In the genomic region with DNA sequence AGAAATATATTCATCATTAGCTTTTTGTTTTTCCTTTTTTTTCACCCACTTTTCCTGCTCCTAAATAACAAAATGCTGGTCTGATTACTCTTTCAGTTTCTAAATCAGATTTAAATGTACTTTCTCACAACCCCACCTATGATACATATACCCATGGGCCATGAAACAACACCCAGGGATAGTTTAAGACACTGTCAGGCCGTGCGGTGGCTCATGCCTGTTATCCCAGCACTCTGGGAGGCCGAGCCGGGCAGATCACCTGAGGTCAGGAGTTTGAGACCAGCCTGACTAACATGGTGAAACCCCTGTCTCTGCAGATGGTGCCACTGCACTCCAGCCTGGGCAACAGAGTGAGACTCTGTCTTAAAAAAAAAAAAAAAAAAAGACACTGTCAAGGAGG, we compare ENCODE assay signal across 8 cellular contexts. TPM values are rescaled to one million over a fixed set of nuclear protein-coding genes. Genes with fewer than 3 reads are reported as not detected.
DNase-seq lines count a peak whose midpoint lies in the region; ATAC-seq and TF ChIP-seq lines count a peak whose summit lies in the region.
"Not testable (repeated sequence)": the region's sequence is repeated elsewhere in the genome, so short reads cannot be mapped to it uniquely, and the experiment has no call there.

No MANE protein-coding gene starts in this region.

- not testable (repeated sequence) for ATAC-seq in natural killer cell treated with Interleukin-12 subunit alpha and Interleukin-12 subunit beta and Interleukin-15 and Interleukin-18, amount 100 ng/mL, for 72 hours; stimulated activated naive B cell treated with anti-CD40 and anti-IgM and Interleukin-4, amounts not matched to agents 10 μg/mL and 1 μg/mL and 100 μg/mL, for 72 hours (replicated peaks)

- H3K36me3 ChIP-seq in right atrium auricular region: not testable (repeated sequence)

- H3K4me1 Mint-ChIP-seq in CD14-positive monocyte: peaks cover 80% of the 10 kb centered on the region
- H3K4me1 Mint-ChIP-seq in T-helper 2 cell treated with Interferon-gamma antibody and Interleukin-4, amounts not matched to agents 5 μg/mL and 100 μg/mL, for 36 hours (ENCODE audit: low read depth): peaks cover 41% of the 10 kb centered on the region
- peaks cover 51% of the 10 kb centered on the region for H3K4me1 Mint-ChIP-seq in activated T-helper 2 cell treated with anti-CD3 and anti-CD28 coated beads, Interferon-gamma antibody, Interleukin-2, Interleukin-4, amounts not matched to agents 10 μg/mL and 5 μg/mL and 100 μg/mL, durations not matched to agents 14 hours and 24 hours and 36 hours (ENCODE audit: low read depth)
- H3K4me1 Mint-ChIP-seq in natural killer cell treated with Interleukin-12 subunit alpha and Interleukin-12 subunit beta and Interleukin-15 and Interleukin-18, amount 100 ng/mL, for 72 hours (ENCODE audit: low read depth in 2 of 2): peaks cover 60 to 69% of the 10 kb centered on the region in 2 donors
- H3K4me1 Mint-ChIP-seq in stimulated activated naive B cell treated with anti-CD40 and anti-IgM and Interleukin-4, amounts not matched to agents 10 μg/mL and 1 μg/mL and 100 μg/mL, for 72 hours: peaks cover 29 to 67% of the 10 kb centered on the region in 2 donors

- peak overlapping the region in 5 of 7 donors; percentile 9 to 99 (median 41) for H3K27ac Mint-ChIP-seq in CD14-positive monocyte
- H3K27ac Mint-ChIP-seq in T-helper 2 cell treated with Interferon-gamma antibody and Interleukin-4, amounts not matched to agents 5 μg/mL and 100 μg/mL, for 36 hours; activated T-helper 2 cell treated with anti-CD3 and anti-CD28 coated beads, Interferon-gamma antibody, Interleukin-2, Interleukin-4, amounts not matched to agents 10 μg/mL and 5 μg/mL and 100 μg/mL, durations not matched to agents 14 hours and 24 hours and 36 hours: not testable (repeated sequence)
- H3K27ac Mint-ChIP-seq in natural killer cell treated with Interleukin-12 subunit alpha and Interleukin-12 subunit beta and Interleukin-15 and Interleukin-18, amount 100 ng/mL, for 72 hours: peak overlapping the region; percentile 23 to 54
- H3K27ac Mint-ChIP-seq in stimulated activated naive B cell treated with anti-CD40 and anti-IgM and Interleukin-4, amounts not matched to agents 10 μg/mL and 1 μg/mL and 100 μg/mL, for 72 hours: peak overlapping the region; percentile 80

- H3K4me3 Mint-ChIP-seq in CD14-positive monocyte: not testable (repeated sequence)
- H3K4me3 Mint-ChIP-seq in T-helper 2 cell treated with Interferon-gamma antibody and Interleukin-4, amounts not matched to agents 5 μg/mL and 100 μg/mL, for 36 hours: peak overlapping the region; percentile 25
- peak overlapping the region; percentile 6 for H3K4me3 Mint-ChIP-seq in activated T-helper 2 cell treated with anti-CD3 and anti-CD28 coated beads, Interferon-gamma antibody, Interleukin-2, Interleukin-4, amounts not matched to agents 10 μg/mL and 5 μg/mL and 100 μg/mL, durations not matched to agents 14 hours and 24 hours and 36 hours (ENCODE audit: low read depth)
- peak overlapping the region; percentile 54 for H3K4me3 Mint-ChIP-seq in natural killer cell treated with Interleukin-12 subunit alpha and Interleukin-12 subunit beta and Interleukin-15 and Interleukin-18, amount 100 ng/mL, for 72 hours
- H3K4me3 Mint-ChIP-seq in stimulated activated naive B cell treated with anti-CD40 and anti-IgM and Interleukin-4, amounts not matched to agents 10 μg/mL and 1 μg/mL and 100 μg/mL, for 72 hours: peak overlapping the region in 1 of 2 donors; percentile 72

- intact Hi-C loops in CD14-positive monocyte (cut with micrococcal nuclease): not testable (repeated sequence)
- intact Hi-C loops in activated T-helper 2 cell treated with anti-CD3 and anti-CD28 coated beads, Interferon-gamma antibody, Interleukin-2, Interleukin-4, amounts not matched to agents 10 μg/mL and 5 μg/mL and 100 μg/mL, durations not matched to agents 14 hours and 24 hours and 36 hours (cut with micrococcal nuclease): loop anchor here (2.0 kb wide), 1 partner anchor 31 kb away; a partner anchor contains a TSS
- intact Hi-C loops in dorsolateral prefrontal cortex (cut with DNase I): loop anchor here in 1 of 2 donors (2.0 to 10.0 kb wide), 2 partner anchors 31 to 405 kb away; a partner anchor contains a TSS

- not testable (repeated sequence) for DNase-seq in CD14-positive monocyte (ENCODE audit: low spot score); T-helper 2 cell treated with Interferon-gamma antibody and Interleukin-4, amounts not matched to agents 5 μg/mL and 100 μg/mL, for 36 hours (ENCODE audit: low spot score); activated T-helper 2 cell treated with anti-CD3 and anti-CD28 coated beads, Interferon-gamma antibody, Interleukin-2, Interleukin-4, amounts not matched to agents 10 μg/mL and 5 μg/mL and 100 μg/mL, durations not matched to agents 14 hours and 24 hours and 36 hours (ENCODE audit: low spot score); dorsolateral prefrontal cortex; right atrium auricular region (ENCODE audit: low spot score); natural killer cell treated with Interleukin-12 subunit alpha and Interleukin-12 subunit beta and Interleukin-15 and Interleukin-18, amount 100 ng/mL, for 72 hours (ENCODE audit: low spot score); stimulated activated naive B cell treated with anti-CD40 and anti-IgM and Interleukin-4, amounts not matched to agents 10 μg/mL and 1 μg/mL and 100 μg/mL, for 72 hours
- peak; percentile 12 for DNase-seq in NCI-H82 (lab: John Stamatoyannopoulos, UW)

- TF ChIP-seq CTCF in CD14-positive monocyte (IDR thresholded peaks at IDR 0.05); dorsolateral prefrontal cortex (IDR thresholded peaks at IDR 0.05 in 54 of 56, conservative IDR thresholded peaks at IDR 0.05 in 2 of 56; ENCODE audit: low read depth in 1 of 56, partially characterized antibody in 56 of 56); right atrium auricular region (IDR thresholded peaks at IDR 0.05): not testable (repeated sequence)

- not testable (repeated sequence) for H3K4me3 ChIP-seq in dorsolateral prefrontal cortex, right atrium auricular region

- peaks cover 16 to 28% of the 10 kb centered on the region in 2 donors for H3K36me3 Mint-ChIP-seq in CD14-positive monocyte
- H3K36me3 Mint-ChIP-seq in T-helper 2 cell treated with Interferon-gamma antibody and Interleukin-4, amounts not matched to agents 5 μg/mL and 100 μg/mL, for 36 hours (ENCODE audit: low read depth); activated T-helper 2 cell treated with anti-CD3 and anti-CD28 coated beads, Interferon-gamma antibody, Interleukin-2, Interleukin-4, amounts not matched to agents 10 μg/mL and 5 μg/mL and 100 μg/mL, durations not matched to agents 14 hours and 24 hours and 36 hours (ENCODE audit: low read depth); natural killer cell treated with Interleukin-12 subunit alpha and Interleukin-12 subunit beta and Interleukin-15 and Interleukin-18, amount 100 ng/mL, for 72 hours; stimulated activated naive B cell treated with anti-CD40 and anti-IgM and Interleukin-4, amounts not matched to agents 10 μg/mL and 1 μg/mL and 100 μg/mL, for 72 hours: not testable (repeated sequence)

- H3K4me1 ChIP-seq in right atrium auricular region: peaks cover 0 to 56% of the 10 kb centered on the region in 2 donors

- H3K27ac ChIP-seq in dorsolateral prefrontal cortex: peak overlapping the region in 40 of 59 donors; percentile 0 to 89 (median 58)
- H3K27ac ChIP-seq in right atrium auricular region: peak overlapping the region; percentile 66 to 96

- H3K27me3 ChIP-seq in dorsolateral prefrontal cortex, right atrium auricular region: not testable (repeated sequence)

- H3K9me3 Mint-ChIP-seq in CD14-positive monocyte; T-helper 2 cell treated with Interferon-gamma antibody and Interleukin-4, amounts not matched to agents 5 μg/mL and 100 μg/mL, for 36 hours; activated T-helper 2 cell treated with anti-CD3 and anti-CD28 coated beads, Interferon-gamma antibody, Interleukin-2, Interleukin-4, amounts not matched to agents 10 μg/mL and 5 μg/mL and 100 μg/mL, durations not matched to agents 14 hours and 24 hours and 36 hours; natural killer cell treated with Interleukin-12 subunit alpha and Interleukin-12 subunit beta and Interleukin-15 and Interleukin-18, amount 100 ng/mL, for 72 hours; stimulated activated naive B cell treated with anti-CD40 and anti-IgM and Interleukin-4, amounts not matched to agents 10 μg/mL and 1 μg/mL and 100 μg/mL, for 72 hours: not testable (repeated sequence)

- H3K9me3 ChIP-seq in right atrium auricular region: not testable (repeated sequence)

- H3K27me3 Mint-ChIP-seq in CD14-positive monocyte (ENCODE audit: low read depth in 3 of 3); T-helper 2 cell treated with Interferon-gamma antibody and Interleukin-4, amounts not matched to agents 5 μg/mL and 100 μg/mL, for 36 hours (ENCODE audit: low read depth); activated T-helper 2 cell treated with anti-CD3 and anti-CD28 coated beads, Interferon-gamma antibody, Interleukin-2, Interleukin-4, amounts not matched to agents 10 μg/mL and 5 μg/mL and 100 μg/mL, durations not matched to agents 14 hours and 24 hours and 36 hours (ENCODE audit: low read depth); natural killer cell treated with Interleukin-12 subunit alpha and Interleukin-12 subunit beta and Interleukin-15 and Interleukin-18, amount 100 ng/mL, for 72 hours; stimulated activated naive B cell treated with anti-CD40 and anti-IgM and Interleukin-4, amounts not matched to agents 10 μg/mL and 1 μg/mL and 100 μg/mL, for 72 hours: not testable (repeated sequence)

RNA-seq across cellular contexts. Expression of a gene that starts 1.6 kb away (rescaled TPM):
- 100 to 1,000 TPM in 1 of 2 donors, 10 to 100 TPM in 1; 83.4 to 126 TPM for polyA plus RNA-seq in CD14-positive monocyte
- 52.4 and 66.1 TPM in 2 replicates for total RNA-seq in activated T-helper 2 cell treated with anti-CD3 and anti-CD28 coated beads, Interferon-gamma antibody, Interleukin-2, Interleukin-4, amounts not matched to agents 10 μg/mL and 5 μg/mL and 100 μg/mL, durations not matched to agents 14 hours and 24 hours and 36 hours
- total RNA-seq in dorsolateral prefrontal cortex (10 to 100 TPM; 49.2 to 92.1 (median 68.4) TPM), right atrium auricular region (10 to 100 TPM; 24.6 to 31.9 TPM)
- total RNA-seq in natural killer cell treated with Interleukin-12 subunit alpha and Interleukin-12 subunit beta and Interleukin-15 and Interleukin-18, amount 100 ng/mL, for 72 hours: 10 to 100 TPM; 77.1 to 88.7 TPM

RNA-seq across cellular contexts. Expression of a gene that starts 30.8 kb away (rescaled TPM):
- polyA plus RNA-seq in CD14-positive monocyte: 1 to 10 TPM; 5.4 to 6.6 TPM
- 22.0 and 24.1 TPM in 2 replicates for total RNA-seq in activated T-helper 2 cell treated with anti-CD3 and anti-CD28 coated beads, Interferon-gamma antibody, Interleukin-2, Interleukin-4, amounts not matched to agents 10 μg/mL and 5 μg/mL and 100 μg/mL, durations not matched to agents 14 hours and 24 hours and 36 hours
- 10 to 100 TPM in 118 of 120 experiments, 1 to 10 TPM in 2; 9.3 to 18.4 (median 13.5) TPM for total RNA-seq in dorsolateral prefrontal cortex
- 10 to 100 TPM; 14.0 to 15.6 TPM for total RNA-seq in right atrium auricular region
- total RNA-seq in natural killer cell treated with Interleukin-12 subunit alpha and Interleukin-12 subunit beta and Interleukin-15 and Interleukin-18, amount 100 ng/mL, for 72 hours: 10 to 100 TPM; 19.6 to 34.8 TPM
